Comparison of ENCODE assay signal across 8 cellular contexts in the genomic region with DNA sequence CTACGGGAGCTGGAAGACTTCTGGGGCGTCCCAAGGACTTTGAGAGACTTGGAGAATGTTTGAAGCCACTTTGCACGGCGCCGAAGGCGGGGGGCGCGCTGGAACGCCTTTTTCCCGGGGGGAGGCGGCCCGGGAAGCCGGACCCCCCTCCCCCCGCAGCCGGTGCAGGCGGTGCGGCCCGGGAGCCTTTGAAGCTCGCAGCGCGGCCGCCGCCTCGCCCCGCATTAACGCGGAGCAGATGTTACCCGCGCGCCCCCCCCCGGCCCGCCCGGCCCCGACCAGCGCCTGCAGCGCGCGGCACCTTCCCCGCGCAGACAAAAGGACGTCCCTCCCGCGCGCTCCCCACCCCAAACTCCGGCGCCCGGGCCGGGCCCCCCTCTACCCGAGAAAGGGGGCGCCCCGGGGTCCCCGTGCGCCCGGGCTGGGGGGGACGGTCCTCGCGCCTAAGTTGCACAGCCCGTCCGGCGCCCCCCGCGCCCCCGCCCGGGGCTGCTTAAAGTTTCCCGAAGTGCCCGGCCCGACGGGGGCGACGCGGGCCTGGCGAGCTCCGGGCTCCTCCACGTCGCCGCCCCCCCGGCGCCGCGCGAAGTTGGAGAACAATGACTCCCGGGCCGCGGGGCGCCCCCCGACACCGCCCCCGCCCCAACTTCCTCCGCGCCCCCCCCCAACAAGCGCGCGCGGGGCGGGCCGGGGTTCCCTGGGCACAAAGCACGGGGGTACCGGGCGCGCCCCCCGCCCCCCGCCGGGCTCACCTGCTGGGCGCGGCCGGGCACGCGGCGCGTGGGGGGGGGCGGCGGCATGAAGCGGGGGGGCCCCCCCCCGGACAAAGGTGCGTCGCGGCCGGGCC. TPM values are rescaled to one million over a fixed set of nuclear protein-coding genes. Genes with fewer than 3 reads are reported as not detected.
DNase-seq lines count a peak whose midpoint lies in the region; ATAC-seq, FAIRE-seq and TF ChIP-seq lines count a peak whose summit lies in the region.

No MANE protein-coding gene starts in this region.

- H3K9me3 Mint-ChIP-seq in WTC11 (no peaks in the 10 kb centered on the region), memory B cell (no peaks in the 10 kb centered on the region)

- H3K9ac ChIP-seq in BLaER1 treated with 17β-estradiol and CSF1 and Interleukin-3, amounts not matched to agents 10 nM and 100 nM = peak overlapping the region; percentile 90 to 99 (median 98)
- H3K9ac ChIP-seq in subcutaneous abdominal adipose tissue (ENCODE audit: low read length in 5 of 5) = peak overlapping the region in 4 of 5 donors; percentile 16 to 62 (median 54)

- no peaks in the 10 kb centered on the region for H3K9me3 ChIP-seq in BLaER1 treated with 17β-estradiol and CSF1 and Interleukin-3, amounts not matched to agents 10 nM and 100 nM (replicated peaks in 1 of 11)
- no peaks in the 10 kb centered on the region for H3K9me3 ChIP-seq in subcutaneous abdominal adipose tissue (ENCODE audit: control insufficient read depth in 5 of 5, low read length in 5 of 5)

- peaks cover 65 to 80% (median 73%) of the 10 kb centered on the region in 10 experiments for H3K4me1 ChIP-seq in BLaER1 treated with 17β-estradiol and CSF1 and Interleukin-3, amounts not matched to agents 10 nM and 100 nM
- peaks cover 0 to 18% (median 15%) of the 10 kb centered on the region in 5 donors for H3K4me1 ChIP-seq in subcutaneous abdominal adipose tissue (ENCODE audit: control insufficient read depth in 5 of 5, insufficient read depth in 5 of 5, low read length in 5 of 5)

- POLR2A ChIA-PET in WTC11 (lab: Charles Lee) = interaction anchor here (1.0 to 1.4 kb wide), 2 partner anchors 61 kb away, joined by 3 to 4 read pairs; no protein-coding TSS in a partner anchor

- peak overlapping the region; percentile 73 to 91 (median 86) for H3K4me3 ChIP-seq in BLaER1 treated with 17β-estradiol and CSF1 and Interleukin-3, amounts not matched to agents 10 nM and 100 nM
- H3K4me3 ChIP-seq in dorsolateral prefrontal cortex (peak overlapping the region; percentile 45 to 89 (median 75)), subcutaneous abdominal adipose tissue (ENCODE audit: low read depth in 1 of 5, low read length in 5 of 5) (peak overlapping the region; percentile 44 to 82 (median 62))

- H3K4me1 Mint-ChIP-seq in WTC11 (peaks cover 5% of the 10 kb centered on the region), memory B cell (peaks cover 32% of the 10 kb centered on the region)

- CTCF ChIA-PET in WTC11 (lab: Charles Lee) = interaction anchor here (0.6 to 3.7 kb wide), 7 partner anchors 14 to 180 kb away, joined by 3 to 14 read pairs (median 7); no protein-coding TSS in a partner anchor

- H3K36me3 Mint-ChIP-seq in WTC11 (peaks cover 16% of the 10 kb centered on the region), memory B cell (no peaks in the 10 kb centered on the region)

- H3K4me2 ChIP-seq in BLaER1 treated with 17β-estradiol and CSF1 and Interleukin-3, amounts not matched to agents 10 nM and 100 nM = peak overlapping the region; percentile 90 to 100 (median 97)

- H3K27me3 Mint-ChIP-seq in WTC11 (ENCODE audit: low read depth) (no peaks in the 10 kb centered on the region; the same call in 1 of the 2 replicates), memory B cell (no peaks in the 10 kb centered on the region)

- peak overlapping the region; percentile 93 to 100 (median 99) for H3K27ac ChIP-seq in BLaER1 treated with 17β-estradiol and CSF1 and Interleukin-3, amounts not matched to agents 10 nM and 100 nM
- peak overlapping the region in 18 of 59 donors; percentile 1 to 80 (median 42) for H3K27ac ChIP-seq in dorsolateral prefrontal cortex
- no peak overlapping the region for H3K27ac ChIP-seq in subcutaneous abdominal adipose tissue (ENCODE audit: low read depth, low read length)

- TF ChIP-seq CTCF in WTC11 (IDR thresholded peaks at IDR 0.05) (no peak), dorsolateral prefrontal cortex (IDR thresholded peaks at IDR 0.05 in 54 of 56, conservative IDR thresholded peaks at IDR 0.05 in 2 of 56; ENCODE audit: low read depth in 1 of 56, partially characterized antibody in 56 of 56) (peak in 5 of 56 donors; percentile 9 to 26 (median 10))

- intact Hi-C loops in dorsolateral prefrontal cortex (cut with DNase I) = loop anchor here (1.0 to 5.0 kb wide), 4 partner anchors 44 to 84 kb away; partner anchors contain the start of genes MBD3 (in 2 of the 2), UQCR11 (in 2 of the 2) and MEX3D (in 1 of the 2)

- DNase-seq in WTC11 (ENCODE audit: low spot score) = no peak
- DNase-seq in dorsolateral prefrontal cortex = no peak
- no peak for DNase-seq in memory B cell (ENCODE audit: low spot score in 2 of 2)
- no peak for DNase-seq in RCC 7860 (ENCODE audit: low spot score)

- peak; percentile 6 for ATAC-seq in HG03280 (IDR thresholded peaks at IDR 0.05; ENCODE audit: unreplicated experiment)
- no peak for ATAC-seq in WTC11
- ATAC-seq in memory B cell (ENCODE audit: low read depth) = no peak
- ATAC-seq in GM21423 (IDR thresholded peaks at IDR 0.05; ENCODE audit: unreplicated experiment) = no peak

- H3K27ac Mint-ChIP-seq in WTC11 (peak overlapping the region; percentile 95), memory B cell (peak overlapping the region; percentile 90)

- peaks cover 18 to 48% (median 40%) of the 10 kb centered on the region in 11 experiments; a peak in 20 of 22 replicates for H4K20me1 ChIP-seq in BLaER1 treated with 17β-estradiol and CSF1 and Interleukin-3, amounts not matched to agents 10 nM and 100 nM

- H3K27me3 ChIP-seq in BLaER1 treated with 17β-estradiol and CSF1 and Interleukin-3, amounts not matched to agents 10 nM and 100 nM = peaks cover 0 to 5% (median 0%) of the 10 kb centered on the region in 11 experiments; a peak in 1 of 22 replicates
- H3K27me3 ChIP-seq in dorsolateral prefrontal cortex (no peaks in the 10 kb centered on the region), subcutaneous abdominal adipose tissue (ENCODE audit: control insufficient read depth in 5 of 5, insufficient read depth in 4 of 5, low read length in 5 of 5) (no peaks in the 10 kb centered on the region)

- peak overlapping the region; percentile 94 for H3K4me3 Mint-ChIP-seq in WTC11
- peak overlapping the region; percentile 93 for H3K4me3 Mint-ChIP-seq in memory B cell

- H3K36me3 ChIP-seq in BLaER1 treated with 17β-estradiol and CSF1 and Interleukin-3, amounts not matched to agents 10 nM and 100 nM = peaks cover 0 to 24% (median 7%) of the 10 kb centered on the region in 11 experiments; a peak in 13 of 22 replicates
- H3K36me3 ChIP-seq in subcutaneous abdominal adipose tissue (ENCODE audit: control insufficient read depth in 5 of 5, insufficient read depth in 5 of 5, low read length in 5 of 5) = peaks cover 0 to 24% (median 6%) of the 10 kb centered on the region in 5 donors

- no peak for FAIRE-seq in RCC 7860 (lab: Jason Lieb, UNC)

TF ChIP-seq in WTC11, 78 proteins besides CTCF, POLR2A, EP300 and RAD21 (continues in another document):
- no peak for TF ChIP-seq HMGA2 (CRISPR knock-in tag; IDR thresholded peaks at IDR 0.05)
- no peak for TF ChIP-seq FOXP1 (CRISPR knock-in tag; IDR thresholded peaks at IDR 0.05; ENCODE audit: borderline replicate concordance)
- no peak for TF ChIP-seq GTF2I (CRISPR knock-in tag; conservative IDR thresholded peaks at IDR 0.05)
- TF ChIP-seq, protein P1, sequence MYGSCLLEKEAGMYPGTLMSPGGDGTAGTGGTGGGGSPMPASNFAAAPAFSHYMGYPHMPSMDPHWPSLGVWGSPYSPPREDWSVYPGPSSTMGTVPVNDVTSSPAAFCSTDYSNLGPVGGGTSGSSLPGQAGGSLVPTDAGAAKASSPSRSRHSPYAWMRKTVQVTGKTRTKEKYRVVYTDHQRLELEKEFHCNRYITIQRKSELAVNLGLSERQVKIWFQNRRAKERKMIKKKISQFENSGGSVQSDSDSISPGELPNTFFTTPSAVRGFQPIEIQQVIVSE (CRISPR knock-in tag; IDR thresholded peaks at IDR 0.05; ENCODE audit: borderline replicate concordance) = no peak
- no peak for TF ChIP-seq PRDM15 (CRISPR knock-in tag; IDR thresholded peaks at IDR 0.05)

RNA-seq across cellular contexts. Expression of gene TCF3, which starts 0.6 kb away (rescaled TPM):
- 323 to 350 TPM (median 324 TPM) in 3 replicates for total RNA-seq in WTC11 (2021)
- 10 to 100 TPM; 15.2 to 51.5 (median 25.4) TPM for total RNA-seq in dorsolateral prefrontal cortex

RNA-seq across cellular contexts. Expression of gene UQCR11, which starts 46.5 kb away (rescaled TPM):
- 195 to 198 TPM (median 196 TPM) in 3 replicates for total RNA-seq in WTC11 (2021)
- 100 to 1,000 TPM; 112 to 243 (median 173) TPM for total RNA-seq in dorsolateral prefrontal cortex

RNA-seq across cellular contexts. Expression of gene MBD3, which starts 59.1 kb away (rescaled TPM):
- total RNA-seq in WTC11 (2021) (90.2 to 94.8 TPM (median 93.2 TPM) in 3 replicates), dorsolateral prefrontal cortex (100 to 1,000 TPM in 24 of 120 experiments, 10 to 100 TPM in 96; 59.7 to 192 (median 85.4) TPM)
